ENCODE assay signal across 8 cellular contexts in the genomic region with DNA sequence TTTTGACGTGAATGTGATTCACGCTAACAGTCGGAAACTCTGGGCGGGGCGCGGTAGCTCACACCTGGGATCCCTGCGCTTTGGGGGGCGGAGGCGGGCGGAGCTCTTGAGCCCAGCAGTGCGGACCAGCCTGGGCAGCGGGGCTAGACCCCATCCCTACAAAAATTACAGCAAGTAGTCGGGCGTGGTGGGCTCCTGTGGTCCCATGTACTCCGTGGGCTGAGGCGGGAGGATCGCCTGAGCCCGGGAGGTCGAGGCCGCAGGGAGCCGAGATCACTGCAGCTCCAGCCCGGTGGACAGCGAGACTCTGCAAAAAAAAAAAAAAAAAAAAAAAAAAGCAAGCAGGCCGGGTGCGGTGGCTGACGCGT. TPM values are rescaled to one million over a fixed set of nuclear protein-coding genes. Genes with fewer than 3 reads are reported as not detected.
A peak's percentile ranks its signal among the peaks of the same experiment; 100 is the strongest.
DNase-seq lines count a peak whose midpoint lies in the region; ATAC-seq and TF ChIP-seq lines count a peak whose summit lies in the region.
"Not testable (repeated sequence)": the region's sequence is repeated elsewhere in the genome, so short reads cannot be mapped to it uniquely, and the experiment has no call there.

No MANE protein-coding gene starts in this region.

- ATAC-seq in GM21526 (IDR thresholded peaks at IDR 0.05; ENCODE audit: low FRiP score, unreplicated experiment) (peak; percentile 31), HG03139 (IDR thresholded peaks at IDR 0.05; ENCODE audit: unreplicated experiment) (peak; percentile 45)
- ATAC-seq in natural killer cell treated with Interleukin-12 subunit alpha and Interleukin-12 subunit beta and Interleukin-15 and Interleukin-18, amount 100 ng/mL, for 72 hours, result peak; percentile 45 to 52

- not testable (repeated sequence) for H4K20me1 ChIP-seq in SU-DHL-6 (ENCODE audit: low read depth, low read length)

- not testable (repeated sequence) for H3K27me3 ChIP-seq in Caco-2 (replicated peaks; ENCODE audit: control insufficient read depth, insufficient read depth, low read length); SU-DHL-6 (ENCODE audit: low read length)

- peak overlapping the region; percentile 77 for H3K4me3 Mint-ChIP-seq in Caco-2 (ENCODE audit: unreplicated experiment)
- H3K4me3 Mint-ChIP-seq in activated naive CD4-positive, alpha-beta T cell treated with anti-CD3 and anti-CD28 coated beads, Interleukin-2, amount 10 ng/mL, durations not matched to agents 7 days and 5 days, result peak overlapping the region; percentile 75
- peak overlapping the region; percentile 54 for H3K4me3 Mint-ChIP-seq in natural killer cell treated with Interleukin-12 subunit alpha and Interleukin-12 subunit beta and Interleukin-15 and Interleukin-18, amount 100 ng/mL, for 72 hours

- H3K4me2 ChIP-seq in SU-DHL-6 (ENCODE audit: low read depth, low read length, poor library complexity, severe bottlenecking), result not testable (repeated sequence)

- TF ChIP-seq CTCF in Caco-2 (IDR thresholded peaks at IDR 0.05; ENCODE audit: insufficient read depth in 1 of 2, low read depth in 1 of 2, low read length in 1 of 2, severe bottlenecking in 1 of 2, unreplicated experiment in 1 of 2); SU-DHL-6 (IDR thresholded peaks at IDR 0.05; ENCODE audit: insufficient read depth, low read length, poor library complexity, severe bottlenecking); fibroblast of the aortic adventitia (IDR thresholded peaks at IDR 0.05; ENCODE audit: insufficient read depth, low read length): not testable (repeated sequence)

- not testable (repeated sequence) for H3K4me1 ChIP-seq in Caco-2

- H3K36me3 ChIP-seq in Caco-2 (ENCODE audit: control insufficient read depth, insufficient read depth, low read length); SU-DHL-6 (ENCODE audit: low read length): not testable (repeated sequence)

- intact Hi-C loops in Caco-2 (cut with micrococcal nuclease; ENCODE audit: unreplicated experiment), result loop anchor here (2.0 kb wide), 1 partner anchor 40 kb away; no protein-coding TSS in a partner anchor

- not testable (repeated sequence) for DNase-seq in Caco-2; activated naive CD4-positive, alpha-beta T cell treated with anti-CD3 and anti-CD28 coated beads, Interleukin-2, amount 10 ng/mL, durations not matched to agents 7 days and 5 days; fibroblast of the aortic adventitia (ENCODE audit: low read depth); natural killer cell treated with Interleukin-12 subunit alpha and Interleukin-12 subunit beta and Interleukin-15 and Interleukin-18, amount 100 ng/mL, for 72 hours (ENCODE audit: low spot score)
- peak; percentile 7 to 24 for DNase-seq in stimulated activated CD8-positive, alpha-beta memory T cell treated with anti-CD3 and anti-CD28 coated beads, Interleukin-4, amount 100 ng/mL, for 1 hour (ENCODE audit: low read depth in 2 of 2, low spot score in 1 of 2)

- not testable (repeated sequence) for H3K27ac ChIP-seq in SU-DHL-6 (ENCODE audit: low read depth, low read length)

- H3F3A ChIP-seq in SU-DHL-6 (ENCODE audit: insufficient read depth), result not testable (repeated sequence)

- H3K9me3 Mint-ChIP-seq in Caco-2 (ENCODE audit: unreplicated experiment); activated naive CD4-positive, alpha-beta T cell treated with anti-CD3 and anti-CD28 coated beads, Interleukin-2, amount 10 ng/mL, durations not matched to agents 7 days and 5 days; natural killer cell treated with Interleukin-12 subunit alpha and Interleukin-12 subunit beta and Interleukin-15 and Interleukin-18, amount 100 ng/mL, for 72 hours: not testable (repeated sequence)

- peak overlapping the region; percentile 43 for H3K4me3 ChIP-seq in Caco-2 (ENCODE audit: low read depth, low read length)
- H3K4me3 ChIP-seq in SU-DHL-6 (ENCODE audit: insufficient read depth, low read length, poor library complexity, severe bottlenecking), result peak overlapping the region; percentile 44
- H3K4me3 ChIP-seq in fibroblast of the aortic adventitia (ENCODE audit: low read depth, low read length), result peak overlapping the region; percentile 62

- not testable (repeated sequence) for H3K9me2 ChIP-seq in SU-DHL-6 (replicated peaks; ENCODE audit: insufficient read depth, low read length)

- POLR2A ChIA-PET in Caco-2 (lab: Charles Lee), result not testable (repeated sequence)

- H3K27ac Mint-ChIP-seq in Caco-2 (ENCODE audit: unreplicated experiment), result not testable (repeated sequence)
- H3K27ac Mint-ChIP-seq in activated naive CD4-positive, alpha-beta T cell treated with anti-CD3 and anti-CD28 coated beads, Interleukin-2, amount 10 ng/mL, durations not matched to agents 7 days and 5 days, result peak overlapping the region; percentile 84
- H3K27ac Mint-ChIP-seq in natural killer cell treated with Interleukin-12 subunit alpha and Interleukin-12 subunit beta and Interleukin-15 and Interleukin-18, amount 100 ng/mL, for 72 hours, result peak overlapping the region in 1 of 2 donors; percentile 47

- H3K79me2 ChIP-seq in SU-DHL-6 (ENCODE audit: insufficient read depth, low read length), result not testable (repeated sequence)

- not testable (repeated sequence) for H3K9me3 ChIP-seq in Caco-2; SU-DHL-6 (ENCODE audit: insufficient read depth, low read length)

- H3K4me1 Mint-ChIP-seq in Caco-2 (ENCODE audit: low read depth, unreplicated experiment), result not testable (repeated sequence)
- peaks cover 44% of the 10 kb centered on the region for H3K4me1 Mint-ChIP-seq in activated naive CD4-positive, alpha-beta T cell treated with anti-CD3 and anti-CD28 coated beads, Interleukin-2, amount 10 ng/mL, durations not matched to agents 7 days and 5 days
- peaks cover 6 to 13% of the 10 kb centered on the region in 2 donors for H3K4me1 Mint-ChIP-seq in natural killer cell treated with Interleukin-12 subunit alpha and Interleukin-12 subunit beta and Interleukin-15 and Interleukin-18, amount 100 ng/mL, for 72 hours (ENCODE audit: low read depth in 2 of 2)

- CTCF ChIA-PET in Caco-2 (lab: Charles Lee); activated naive CD4-positive, alpha-beta T cell treated with anti-CD3 and anti-CD28 coated beads, Interleukin-2, amount 10 ng/mL, durations not matched to agents 7 days and 5 days (lab: Charles Lee): not testable (repeated sequence)

- not testable (repeated sequence) for H2AFZ ChIP-seq in SU-DHL-6 (ENCODE audit: low read depth, low read length, severe bottlenecking)

- H3K36me3 Mint-ChIP-seq in Caco-2 (ENCODE audit: insufficient read depth, unreplicated experiment), result peaks cover 31% of the 10 kb centered on the region
- H3K36me3 Mint-ChIP-seq in activated naive CD4-positive, alpha-beta T cell treated with anti-CD3 and anti-CD28 coated beads, Interleukin-2, amount 10 ng/mL, durations not matched to agents 7 days and 5 days, result peaks cover 11% of the 10 kb centered on the region
- H3K36me3 Mint-ChIP-seq in natural killer cell treated with Interleukin-12 subunit alpha and Interleukin-12 subunit beta and Interleukin-15 and Interleukin-18, amount 100 ng/mL, for 72 hours, result not testable (repeated sequence)

- H3K27me3 Mint-ChIP-seq in Caco-2 (ENCODE audit: insufficient read depth, unreplicated experiment); activated naive CD4-positive, alpha-beta T cell treated with anti-CD3 and anti-CD28 coated beads, Interleukin-2, amount 10 ng/mL, durations not matched to agents 7 days and 5 days; natural killer cell treated with Interleukin-12 subunit alpha and Interleukin-12 subunit beta and Interleukin-15 and Interleukin-18, amount 100 ng/mL, for 72 hours: not testable (repeated sequence)

- H3K9ac ChIP-seq in SU-DHL-6 (ENCODE audit: low read length), result peak overlapping the region; percentile 52

- TSS peak; percentile 96 for BruUV-seq in Caco-2 (replicated peaks; lab: Mats Ljungman, UMichigan)

RNA-seq across cellular contexts. Expression of a gene that starts 46.4 kb away (rescaled TPM):
- 36.0 and 37.9 TPM in 2 replicates for total RNA-seq in Caco-2 (2022)
- 7.1 and 10.8 TPM in 2 replicates for total RNA-seq in fibroblast of the aortic adventitia (ENCODE audit: low replicate concordance)
- 100 to 1,000 TPM in 1 of 2 donors, 10 to 100 TPM in 1; 63.5 to 116 TPM for total RNA-seq in natural killer cell treated with Interleukin-12 subunit alpha and Interleukin-12 subunit beta and Interleukin-15 and Interleukin-18, amount 100 ng/mL, for 72 hours
